In the genomic region with DNA sequence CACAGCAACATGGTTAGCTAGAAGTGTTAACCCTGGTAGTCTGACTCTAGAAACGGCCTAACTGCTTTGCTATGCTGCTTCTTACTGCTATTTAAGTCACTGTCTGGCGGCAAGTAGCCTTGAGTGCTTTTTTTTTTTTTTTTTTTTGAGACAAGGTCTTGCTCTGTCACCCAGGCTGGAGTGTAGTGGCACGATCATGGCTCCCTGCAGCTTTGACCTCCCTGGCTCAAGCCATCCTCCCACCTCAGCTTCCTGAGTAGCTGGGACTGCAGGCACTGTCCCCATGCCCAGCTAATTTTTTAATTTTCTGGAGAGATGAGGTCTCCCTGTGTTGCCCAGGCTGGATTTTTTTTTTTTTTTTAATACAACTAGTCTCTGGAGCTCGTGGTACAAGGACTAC, we compare ENCODE assay signal across 25 cellular contexts.
"Had no signal": no experiment of that assay in that cellular context is flagged by ENCODE, and none has a peak within 500 bp of the region (broad histone marks: within the 10 kb centered on the region; RNA-seq: fewer than 3 reads in every experiment).

No MANE protein-coding gene starts in this region.

- DNase-seq: activated CD4-positive, alpha-beta T cell treated with anti-CD3 and anti-CD28 coated beads, Interleukin-2, amount 10 ng/mL, durations not matched to agents 24 days and 14 days; activated CD4-positive, CD25-positive, alpha-beta regulatory T cell; activated CD8-positive, alpha-beta T cell treated with anti-CD3 and anti-CD28 coated beads, Interleukin-2, amount 10 ng/mL, durations not matched to agents 7 days and 5 days; activated effector memory CD4-positive, alpha-beta T cell treated with Interleukin-2 at 50 U/mL for 16 hours; activated naive CD4-positive, alpha-beta T cell treated with anti-CD3 and anti-CD28 coated beads, Interleukin-2, amount 50 U/mL, for 16 hours; activated T-cell treated with anti-CD3 and anti-CD28 coated beads, Interleukin-2, amount 50 U/mL, for 4 hours; amniotic stem cell; body of pancreas; dorsolateral prefrontal cortex; endodermal cell; foreskin keratinocyte; glutamatergic neuron; hippocampal formation; left lung; mammary epithelial cell; midbrain; ovary; sigmoid colon; spleen; stimulated activated CD4-positive, alpha-beta T cell treated with anti-CD3 and anti-CD28 coated beads, Interleukin-4, amount 100 ng/mL, for 4 hours; stimulated activated naive B cell treated with anti-CD40 and anti-IgM and Interleukin-4, amounts not matched to agents 10 μg/mL and 1 μg/mL and 100 μg/mL, for 72 hours; T-helper 1 cell; T-helper 9 cell had no signal

- H3K4me3 Mint-ChIP-seq: activated CD8-positive, alpha-beta T cell treated with anti-CD3 and anti-CD28 coated beads, Interleukin-2, amount 10 ng/mL, durations not matched to agents 7 days and 5 days; activated T-cell treated with anti-CD3 and anti-CD28 coated beads, Interleukin-2, amount 50 U/mL, for 4 hours; endodermal cell; stimulated activated naive B cell treated with anti-CD40 and anti-IgM and Interleukin-4, amounts not matched to agents 10 μg/mL and 1 μg/mL and 100 μg/mL, for 72 hours had no signal

- H3K27ac ChIP-seq: body of pancreas, epithelial cell of prostate, foreskin keratinocyte, left lung, ovary, tibial nerve had no signal

- ATAC-seq: activated CD8-positive, alpha-beta T cell treated with anti-CD3 and anti-CD28 coated beads, Interleukin-2, amount 10 ng/mL, durations not matched to agents 7 days and 5 days; activated T-cell treated with anti-CD3 and anti-CD28 coated beads, Interleukin-2, amount 50 U/mL, for 4 hours; body of pancreas; foreskin keratinocyte; left lung; stimulated activated naive B cell treated with anti-CD40 and anti-IgM and Interleukin-4, amounts not matched to agents 10 μg/mL and 1 μg/mL and 100 μg/mL, for 72 hours had no signal

- H3K9me3 Mint-ChIP-seq: activated CD4-positive, alpha-beta T cell treated with anti-CD3 and anti-CD28 coated beads, Interleukin-2, amount 10 ng/mL, durations not matched to agents 24 days and 14 days; activated T-cell treated with anti-CD3 and anti-CD28 coated beads, Interleukin-2, amount 50 U/mL, for 4 hours; endodermal cell; stimulated activated naive B cell treated with anti-CD40 and anti-IgM and Interleukin-4, amounts not matched to agents 10 μg/mL and 1 μg/mL and 100 μg/mL, for 72 hours had no signal

- H3K36me3 ChIP-seq: left lung, ovary, sigmoid colon, tibial nerve had no signal

- H3K4me1 ChIP-seq: body of pancreas had no signal

- H3K9me3 ChIP-seq: body of pancreas, ovary, sigmoid colon, tibial nerve had no signal

- H3K4me3 ChIP-seq: body of pancreas, dorsolateral prefrontal cortex, left lung, ovary, sigmoid colon, spleen, tibial nerve had no signal

- H3K27me3 ChIP-seq: body of pancreas, dorsolateral prefrontal cortex, foreskin keratinocyte, left lung, ovary, sigmoid colon, spleen, tibial nerve had no signal

- H3K27ac Mint-ChIP-seq: activated CD4-positive, alpha-beta T cell treated with anti-CD3 and anti-CD28 coated beads, Interleukin-2, amount 10 ng/mL, durations not matched to agents 24 days and 14 days; activated CD8-positive, alpha-beta T cell treated with anti-CD3 and anti-CD28 coated beads, Interleukin-2, amount 10 ng/mL, durations not matched to agents 7 days and 5 days; endodermal cell had no signal

- H3K27me3 Mint-ChIP-seq: activated CD4-positive, alpha-beta T cell treated with anti-CD3 and anti-CD28 coated beads, Interleukin-2, amount 10 ng/mL, durations not matched to agents 24 days and 14 days; stimulated activated naive B cell treated with anti-CD40 and anti-IgM and Interleukin-4, amounts not matched to agents 10 μg/mL and 1 μg/mL and 100 μg/mL, for 72 hours had no signal
